ENCODE assay signal across 9 cellular contexts in genomic region chr13:51804295-51805172, GRCh38. TPM values are rescaled to one million over a fixed set of nuclear protein-coding genes. Genes with fewer than 3 reads are reported as not detected.
DNase-seq lines count a peak whose midpoint lies in the region; ATAC-seq and TF ChIP-seq lines count a peak whose summit lies in the region.
"Had no signal": no experiment of that assay in that cellular context is flagged by ENCODE, and none has a peak within 500 bp of the region (broad histone marks: within the 10 kb centered on the region; RNA-seq: fewer than 3 reads in every experiment).

No MANE protein-coding gene starts in this region.

- H3K27ac ChIP-seq in HUES6 (ENCODE audit: low read depth, low read length) (peak overlapping the region; percentile 93), foreskin keratinocyte (peak overlapping the region; percentile 96)

- peaks cover 18% of the 10 kb centered on the region for H3K4me1 ChIP-seq in BE2C
- H3K4me1 ChIP-seq in HUES6 (ENCODE audit: control insufficient read depth, insufficient read depth, low read length) = peaks cover 35% of the 10 kb centered on the region
- H3K4me1 ChIP-seq in foreskin keratinocyte = no peaks in the 10 kb centered on the region

- intact Hi-C loops in posterior cingulate gyrus (cut with DNase I) = loop anchor here (1.0 kb wide), 2 partner anchors 220 to 351 kb away; partner anchors contain the start of genes INTS6 and WDFY2

- H3K27me3 ChIP-seq in BE2C (no peaks in the 10 kb centered on the region), HUES6 (ENCODE audit: control insufficient read depth, insufficient read depth, low read length) (no peaks in the 10 kb centered on the region), foreskin keratinocyte (no peaks in the 10 kb centered on the region)

- no peaks in the 10 kb centered on the region for H3K36me3 ChIP-seq in BE2C
- no peaks in the 10 kb centered on the region for H3K36me3 ChIP-seq in HUES6 (ENCODE audit: control insufficient read depth, insufficient read depth, low read length)

- H3K9me3 ChIP-seq in BE2C = no peaks in the 10 kb centered on the region
- no peaks in the 10 kb centered on the region for H3K9me3 ChIP-seq in HUES6 (ENCODE audit: control insufficient read depth, insufficient read depth, low read depth, low read length)

- ATAC-seq in foreskin keratinocyte (peak; percentile 3), HG03175 (IDR thresholded peaks at IDR 0.05; ENCODE audit: unreplicated experiment) (no peak), GM18520 (IDR thresholded peaks at IDR 0.05; ENCODE audit: unreplicated experiment) (no peak)

- DNase-seq in BE2C (no peak), foreskin keratinocyte (no peak), posterior cingulate gyrus (peak in 7 of 10 donors; percentile 36 to 88 (median 40)), NCI-H510A (lab: John Stamatoyannopoulos, UW) (no peak)
- peak; percentile 60 to 65 for DNase-seq in activated T-cell treated with anti-CD3 and anti-CD28 coated beads, Interleukin-2, amount 50 U/mL, for 48 hours

- H3K9ac ChIP-seq in HUES6 (ENCODE audit: low read length) = peak overlapping the region; percentile 97

- H3K4me3 ChIP-seq in BE2C (ENCODE audit: low read depth, low read length) (peak overlapping the region; percentile 78), HUES6 (ENCODE audit: low read depth, low read length) (peak overlapping the region; percentile 72)

- TF ChIP-seq CTCF in BE2C (IDR thresholded peaks at IDR 0.05; ENCODE audit: low read depth, low read length) (no peak), foreskin keratinocyte (conservative IDR thresholded peaks at IDR 0.05) (no peak)

RNA-seq across cellular contexts. Expression of gene DHRS12, which starts 0.6 kb away (rescaled TPM):
- polyA plus RNA-seq in BE2C (2012; ENCODE audit: insufficient read depth, insufficient read length, low read depth) = 11.0 TPM
- total RNA-seq in foreskin keratinocyte = 2.2 and 2.6 TPM in 2 replicates
- 4.7 and 5.0 TPM in 2 replicates for polyA plus RNA-seq in foreskin keratinocyte

RNA-seq across cellular contexts. Expression of gene TMEM272, which starts 40.4 kb away (rescaled TPM):
- not detected for polyA plus RNA-seq in BE2C (2012; ENCODE audit: insufficient read depth, insufficient read length, low read depth)
- total RNA-seq in foreskin keratinocyte = not detected in 2 replicates
- polyA plus RNA-seq in foreskin keratinocyte = not detected in 2 replicates
- total RNA-seq: myocyte had no signal

RNA-seq across cellular contexts. Expression of gene CCDC70, which starts 57.2 kb away (rescaled TPM):
- not detected for polyA plus RNA-seq in BE2C (2012; ENCODE audit: insufficient read depth, insufficient read length, low read depth)
- total RNA-seq in foreskin keratinocyte = not detected in 2 replicates
- not detected in 2 replicates for polyA plus RNA-seq in foreskin keratinocyte
- total RNA-seq: myocyte had no signal

Comparison
In these comparisons a context has a peak if more than half of its experiments do, and no peak if none do; other contexts are left out.
1. DNase-seq: peak in activated T-cell treated with anti-CD3 and anti-CD28 coated beads, Interleukin-2, amount 50 U/mL, for 48 hours (2 of 2) and posterior cingulate gyrus (7 of 10); none in BE2C (single experiment), foreskin keratinocyte (0 of 2) and NCI-H510A (single experiment).